ENCODE assay signal across 8 cellular contexts in the genomic region with DNA sequence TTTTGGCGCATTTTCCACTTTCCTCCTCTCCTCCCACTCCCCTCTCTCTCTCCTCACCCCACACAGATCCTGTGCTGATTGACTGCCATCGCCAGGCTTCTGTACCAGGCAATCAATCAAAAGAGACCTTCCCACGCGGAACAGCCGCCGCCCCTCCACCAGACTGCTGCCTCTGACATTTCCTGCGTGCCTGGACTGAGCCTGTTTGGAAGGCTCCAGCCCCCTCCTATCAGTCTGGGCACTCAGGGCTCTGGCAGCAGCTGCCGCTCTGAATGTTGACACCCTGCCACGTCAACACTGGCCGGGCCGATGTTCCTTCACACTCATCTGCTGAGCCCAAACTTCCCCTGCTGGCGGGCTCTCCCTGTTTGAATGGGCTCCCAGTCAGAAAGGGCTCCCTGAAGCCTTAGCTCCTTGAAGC.
A peak's percentile ranks its signal among the peaks of the same experiment; 100 is the strongest.
DNase-seq lines count a peak whose midpoint lies in the region; ATAC-seq and TF ChIP-seq lines count a peak whose summit lies in the region.
"Had no signal": no experiment of that assay in that cellular context is flagged by ENCODE, and none has a peak within 500 bp of the region (broad histone marks: within the 10 kb centered on the region; RNA-seq: fewer than 3 reads in every experiment).

No MANE protein-coding gene starts in this region.

- peak overlapping the region; percentile 67 to 75 for H3K27ac ChIP-seq in ascending aorta
- H3K27ac ChIP-seq in thoracic aorta: peak overlapping the region; percentile 30 to 42
- H3K27ac ChIP-seq: KMS-11 had no signal

- H3K27me3 ChIP-seq in ascending aorta (no peaks in the 10 kb centered on the region), thoracic aorta (replicated peaks; ENCODE audit: insufficient read depth) (no peaks in the 10 kb centered on the region)

- H3K36me3 ChIP-seq in ascending aorta: no peaks in the 10 kb centered on the region
- H3K36me3 ChIP-seq in thoracic aorta: no peaks in the 10 kb centered on the region

- DNase-seq in ascending aorta (ENCODE audit: low spot score in 2 of 2) (peak; percentile 42 to 84), kidney tubule cell (ENCODE audit: low spot score) (peak; percentile 28), thoracic aorta (ENCODE audit: low spot score) (peak; percentile 46), germinal center (ENCODE audit: low spot score) (no peak), MV-4-11 (lab: John Stamatoyannopoulos, UW) (no peak)
- DNase-seq in stimulated activated CD4-positive, alpha-beta T cell treated with anti-CD3 and anti-CD28 coated beads, Interleukin-4, amount 100 ng/mL, for 24 hours: no peak

- TF ChIP-seq CTCF in ascending aorta (IDR thresholded peaks at IDR 0.05) (peak in 1 of 3 experiments; percentile 11), thoracic aorta (IDR thresholded peaks at IDR 0.05) (no peak)

- intact Hi-C loops in ascending aorta (cut with DNase I): loop anchor here (5.0 kb wide), 1 partner anchor 468 kb away; the partner anchor contains the start of gene EPHA4

- H3K4me3 ChIP-seq in ascending aorta (peak overlapping the region; percentile 9 to 48), thoracic aorta (peak overlapping the region; percentile 56)

- H3K9me3 ChIP-seq in ascending aorta (no peaks in the 10 kb centered on the region), thoracic aorta (no peaks in the 10 kb centered on the region)

- peak; percentile 41 for ATAC-seq in HG03378 (IDR thresholded peaks at IDR 0.05; ENCODE audit: unreplicated experiment)
- ATAC-seq in thoracic aorta (ENCODE audit: insufficient number of reproducible peaks, low FRiP score, low read depth): no peak

- H3K4me1 ChIP-seq in ascending aorta (peaks cover 4 to 17% of the 10 kb centered on the region in 2 donors), thoracic aorta (ENCODE audit: control insufficient read depth in 1 of 2, low read depth in 2 of 2) (peaks cover 3 to 27% of the 10 kb centered on the region in 2 donors)

Comparison
In these comparisons a context has a peak if more than half of its experiments do, and no peak if none do; other contexts are left out.
1. DNase-seq: peak in ascending aorta (2 of 2), kidney tubule cell (single experiment) and thoracic aorta (single experiment); none in germinal center (single experiment), MV-4-11 (single experiment) and stimulated activated CD4-positive, alpha-beta T cell treated with anti-CD3 and anti-CD28 coated beads, Interleukin-4, amount 100 ng/mL, for 24 hours (single experiment).